Comparison of ENCODE assay signal across 2 cellular contexts in genomic region chr19:2248136-2249009, GRCh38.
TF ChIP-seq lines count a peak whose summit lies in the region.

No MANE protein-coding gene starts in this region.

TF ChIP-seq in HEK293, 187 proteins besides CTCF, POLR2A, EP300 and RAD21:
- TF ChIP-seq ZFHX2 (tag by site-specific recombination; conservative IDR thresholded peaks at IDR 0.05) (peak; percentile 54), ZBTB10 (tag by site-specific recombination; IDR thresholded peaks at IDR 0.05) (peak; percentile 69; the same call in 1 of the 2 replicates), ZNF585B (tag by site-specific recombination; IDR thresholded peaks at IDR 0.05) (no peak), GLI4 (tag by site-specific recombination; IDR thresholded peaks at IDR 0.05) (no peak), SCRT1 (tag by site-specific recombination; IDR thresholded peaks at IDR 0.05; ENCODE audit: borderline replicate concordance) (peak; percentile 79), HOXC10 (CRISPR knock-in tag; IDR thresholded peaks at IDR 0.05) (no peak), ZNF629 (tag by site-specific recombination; IDR thresholded peaks at IDR 0.05) (no peak), PATZ1 (tag by site-specific recombination; IDR thresholded peaks at IDR 0.05) (peak; percentile 16; the same call in 1 of the 2 replicates), FEZF1 (tag by site-specific recombination; IDR thresholded peaks at IDR 0.05) (peak; percentile 48), EGR2 (tag by site-specific recombination; IDR thresholded peaks at IDR 0.05; ENCODE audit: low read depth) (peak; percentile 29; the same call in 1 of the 2 replicates), ZNF341 (tag by site-specific recombination; IDR thresholded peaks at IDR 0.05; ENCODE audit: low read depth) (peak; percentile 46; the same call in 1 of the 2 replicates), ZNF692 (tag by site-specific recombination; IDR thresholded peaks at IDR 0.05) (peak; percentile 33; the same call in 1 of the 2 replicates), SCRT2 (tag by site-specific recombination; IDR thresholded peaks at IDR 0.05) (peak; percentile 66; the same call in 1 of the 2 replicates), ZNF362 (tag by site-specific recombination; IDR thresholded peaks at IDR 0.05) (no peak), GLIS1 (tag by site-specific recombination; IDR thresholded peaks at IDR 0.05) (peak; percentile 14), ZNF639 (tag by site-specific recombination; IDR thresholded peaks at IDR 0.05) (no peak), ZNF600 (tag by site-specific recombination; IDR thresholded peaks at IDR 0.05) (0 out of 2 replicates have a peak, but pooled peaks have one; percentile 15)

TF ChIP-seq in K562, 482 proteins besides CTCF, POLR2A, EP300 and RAD21:
- no peak for TF ChIP-seq GTF2B (IDR thresholded peaks at IDR 0.05; ENCODE audit: extremely low read depth, insufficient read length)
- TF ChIP-seq ZNF133 (CRISPR knock-in tag; IDR thresholded peaks at IDR 0.05) = no peak
- no peak for TF ChIP-seq MIER1 (IDR thresholded peaks at IDR 0.05; ENCODE audit: low read depth)
- TF ChIP-seq ZBTB7A (IDR thresholded peaks at IDR 0.05; ENCODE audit: borderline replicate concordance, control insufficient read depth, low read depth, low read length) = peak; percentile 58; the same call in 1 of the 2 replicates
- peak; percentile 68; the same call in 1 of the 2 replicates for TF ChIP-seq ZKSCAN1 (IDR thresholded peaks at IDR 0.05; ENCODE audit: low read depth, low read length)
- no peak for TF ChIP-seq DEAF1 (CRISPR knock-in tag; IDR thresholded peaks at IDR 0.05)
- TF ChIP-seq POLR2G (IDR thresholded peaks at IDR 0.05; ENCODE audit: low read depth, low read length) = peak; percentile 1; the same call in 1 of the 2 replicates
- 0 out of 2 replicates have a peak, but pooled peaks have one; percentile 5 for TF ChIP-seq POLR2AphosphoS5 (IDR thresholded peaks at IDR 0.05; ENCODE audit: control insufficient read depth, insufficient read depth, low read depth, low read length)
- TF ChIP-seq ARID4B (CRISPR knock-in tag; IDR thresholded peaks at IDR 0.05) = no peak
- peak; percentile 28; the same call in 1 of the 2 replicates for TF ChIP-seq RBFOX2 (IDR thresholded peaks at IDR 0.05; ENCODE audit: low read depth, low read length)
- no peak for TF ChIP-seq MCM5 (IDR thresholded peaks at IDR 0.05; ENCODE audit: low read depth)
